8 cellular contexts compared by ENCODE assay signal in genomic region chr6:54244430-54244829, GRCh38.
DNase-seq lines count a peak whose midpoint lies in the region; ATAC-seq, FAIRE-seq and TF ChIP-seq lines count a peak whose summit lies in the region.

No MANE protein-coding gene starts in this region.

- TF ChIP-seq CTCF in D721Med (IDR thresholded peaks at IDR 0.05; ENCODE audit: insufficient read depth, missing control alignments), result peak; percentile 61

- H3K14ac ChIP-seq in mesenchymal stem cell (ENCODE audit: low read length in 2 of 2), result no peak overlapping the region

- H3K9me3 ChIP-seq in mesenchymal stem cell (ENCODE audit: control insufficient read depth, low read length), result no peaks in the 10 kb centered on the region

- no peak overlapping the region for H2BK5ac ChIP-seq in mesenchymal stem cell (ENCODE audit: low read depth, low read length, poor library complexity, severe bottlenecking)

- no peak overlapping the region for H3K27ac ChIP-seq in mesenchymal stem cell (ENCODE audit: low read length, poor library complexity, severe bottlenecking)

- no peak overlapping the region for H3K4me2 ChIP-seq in mesenchymal stem cell (ENCODE audit: low read length, poor library complexity, severe bottlenecking)

- FAIRE-seq in D721Med (lab: Jason Lieb, UNC), result peak; percentile 61

- H2AFZ ChIP-seq in mesenchymal stem cell (ENCODE audit: low read depth, low read length), result no peak overlapping the region

- WGBS in mesenchymal stem cell, result no CpG with 5 or more reads among the region's 1 CpG

- no peak overlapping the region for H3K9ac ChIP-seq in mesenchymal stem cell (ENCODE audit: low read length)

- TF ChIP-seq RAD21 in Ishikawa (IDR thresholded peaks at IDR 0.05; ENCODE audit: low read depth), result peak; percentile 47

- H3K4me3 ChIP-seq in mesenchymal stem cell (ENCODE audit: insufficient read depth in 1 of 2, low read depth in 1 of 2, low read length in 2 of 2), result no peak overlapping the region

- H2AK5ac ChIP-seq in mesenchymal stem cell (ENCODE audit: low read length, severe bottlenecking), result no peak overlapping the region

- no peak overlapping the region for H3K18ac ChIP-seq in mesenchymal stem cell (ENCODE audit: low read depth in 1 of 2, low read length in 2 of 2)

- DNase-seq in D721Med (ENCODE audit: insufficient read length, low spot score), result no peak
- DNase-seq in astrocyte of the hippocampus (ENCODE audit: low read depth, low spot score), result peak; percentile 36
- peak; percentile 26 for DNase-seq in mesenchymal stem cell
- DNase-seq in GF-D8 (lab: John Stamatoyannopoulos, UW), result no peak
- DNase-seq in activated CD8-positive, alpha-beta memory T cell treated with anti-CD3 and anti-CD28 coated beads, Interleukin-2, amount 50 U/mL, for 48 hours, result no peak
- no peak for DNase-seq in NCI-H2171 (lab: John Stamatoyannopoulos, UW)

- H4K8ac ChIP-seq in mesenchymal stem cell (ENCODE audit: low read length), result no peak overlapping the region

- H3K4me1 ChIP-seq in mesenchymal stem cell (ENCODE audit: control insufficient read depth, insufficient read depth, low read depth, low read length), result no peaks in the 10 kb centered on the region

- H4K91ac ChIP-seq in mesenchymal stem cell (ENCODE audit: low read length), result no peak overlapping the region

- H3K36me3 ChIP-seq in mesenchymal stem cell (ENCODE audit: control insufficient read depth in 1 of 2, insufficient read depth in 2 of 2, low read depth in 1 of 2, low read length in 2 of 2), result no peaks in the 10 kb centered on the region

- H2BK120ac ChIP-seq in mesenchymal stem cell (ENCODE audit: low read depth, low read length), result no peak overlapping the region

- H3K23ac ChIP-seq in mesenchymal stem cell (ENCODE audit: low read length in 2 of 2), result no peak overlapping the region

- no peak overlapping the region for H2BK15ac ChIP-seq in mesenchymal stem cell (ENCODE audit: low read depth, poor library complexity, severe bottlenecking)

- ATAC-seq in HG02973 (IDR thresholded peaks at IDR 0.05; ENCODE audit: unreplicated experiment), result no peak

- no peaks in the 10 kb centered on the region for H3K27me3 ChIP-seq in mesenchymal stem cell (ENCODE audit: control insufficient read depth in 1 of 2, insufficient read depth in 1 of 2, low read length in 2 of 2)

- no peak overlapping the region for H2BK12ac ChIP-seq in mesenchymal stem cell (ENCODE audit: low read length in 2 of 2)

- TF ChIP-seq EP300 in Ishikawa (IDR thresholded peaks at IDR 0.05; ENCODE audit: borderline replicate concordance), result no peak

- H3K4ac ChIP-seq in mesenchymal stem cell (ENCODE audit: low read depth in 1 of 2, low read length in 2 of 2), result no peak overlapping the region

- no peaks in the 10 kb centered on the region for H3K79me1 ChIP-seq in mesenchymal stem cell (replicated peaks; ENCODE audit: low read length, poor library complexity, severe bottlenecking)

TF ChIP-seq in Ishikawa, 13 proteins besides CTCF, POLR2A, EP300 and RAD21:
- TF ChIP-seq TEAD4 (IDR thresholded peaks at IDR 0.05) (peak; percentile 32; the same call in 1 of the 2 replicates), CEBPB (IDR thresholded peaks at IDR 0.05) (no peak)

Comparison
In these comparisons a context has a peak if more than half of its experiments do, and no peak if none do; other contexts are left out.
1. DNase-seq: peak in astrocyte of the hippocampus (single experiment) and mesenchymal stem cell (single experiment); none in D721Med (single experiment), GF-D8 (single experiment), activated CD8-positive, alpha-beta memory T cell treated with anti-CD3 and anti-CD28 coated beads, Interleukin-2, amount 50 U/mL, for 48 hours (single experiment) and NCI-H2171 (single experiment).